8 cellular contexts compared by ENCODE assay signal in genomic region chr1:52551476-52552235, GRCh38. TPM values are rescaled to one million over a fixed set of nuclear protein-coding genes. Genes with fewer than 3 reads are reported as not detected.
DNase-seq lines count a peak whose midpoint lies in the region; ATAC-seq and TF ChIP-seq lines count a peak whose summit lies in the region.

No MANE protein-coding gene starts in this region.

- no peak overlapping the region for H3K27ac Mint-ChIP-seq in activated T-cell treated with anti-CD3 and anti-CD28 coated beads, Interleukin-2, amount 50 U/mL, for 24 hours

- H3K36me3 Mint-ChIP-seq in activated T-cell treated with anti-CD3 and anti-CD28 coated beads, Interleukin-2, amount 50 U/mL, for 24 hours (ENCODE audit: low read depth), result peaks cover 9% of the 10 kb centered on the region

- H3K27ac ChIP-seq in foreskin keratinocyte, result peak overlapping the region; percentile 75

- H3K27me3 Mint-ChIP-seq in activated T-cell treated with anti-CD3 and anti-CD28 coated beads, Interleukin-2, amount 50 U/mL, for 24 hours, result no peaks in the 10 kb centered on the region

- no peaks in the 10 kb centered on the region for H3K9me3 Mint-ChIP-seq in activated T-cell treated with anti-CD3 and anti-CD28 coated beads, Interleukin-2, amount 50 U/mL, for 24 hours

- no peak for DNase-seq in GM06990 (ENCODE audit: extremely low read depth, insufficient read length)
- peak; percentile 61 for DNase-seq in NCI-H2107 treated with DMSO at 0.1 percent for 48 hours (lab: John Stamatoyannopoulos, UW; ENCODE audit: unreplicated experiment)
- DNase-seq in activated T-cell treated with anti-CD3 and anti-CD28 coated beads, Interleukin-2, amount 50 U/mL, for 24 hours, result peak; percentile 40
- peak; percentile 47 to 64 for DNase-seq in foreskin keratinocyte
- DNase-seq in retina, result peak; percentile 66
- no peak for DNase-seq in epidermal melanocyte (ENCODE audit: insufficient read length, low spot score)
- DNase-seq in NCI-H446 treated with DMSO at 0.1 percent for 48 hours (lab: John Stamatoyannopoulos, UW), result no peak
- DNase-seq in activated CD4-positive, CD25-positive, alpha-beta regulatory T cell (lab: John Stamatoyannopoulos, UW), result no peak

- H3K4me3 ChIP-seq in GM06990 (replicated peaks; ENCODE audit: low read depth, low read length), result peak overlapping the region; percentile 86

- peaks cover 45% of the 10 kb centered on the region for H3K4me1 Mint-ChIP-seq in activated T-cell treated with anti-CD3 and anti-CD28 coated beads, Interleukin-2, amount 50 U/mL, for 24 hours (ENCODE audit: low read depth)

- TF ChIP-seq CTCF in GM06990 (IDR thresholded peaks at IDR 0.05; ENCODE audit: insufficient read depth, low read length, poor library complexity, severe bottlenecking) (no peak), foreskin keratinocyte (conservative IDR thresholded peaks at IDR 0.05) (no peak)

- no peaks in the 10 kb centered on the region for H3K36me3 ChIP-seq in GM06990 (ENCODE audit: control insufficient read depth, insufficient read depth, low read length)

- peaks cover 4% of the 10 kb centered on the region for H3K4me1 ChIP-seq in foreskin keratinocyte

- H3K27me3 ChIP-seq in GM06990 (replicated peaks; ENCODE audit: control insufficient read depth, insufficient read depth, low read length), result no peaks in the 10 kb centered on the region
- H3K27me3 ChIP-seq in foreskin keratinocyte, result no peaks in the 10 kb centered on the region

- ATAC-seq in foreskin keratinocyte, result peak; percentile 23

- H3K4me3 Mint-ChIP-seq in activated T-cell treated with anti-CD3 and anti-CD28 coated beads, Interleukin-2, amount 50 U/mL, for 24 hours, result no peak overlapping the region

RNA-seq across cellular contexts. Expression of gene TUT4, which starts 1.2 kb away (rescaled TPM):
- total RNA-seq in foreskin keratinocyte, result 26.5 and 29.1 TPM in 2 replicates
- 15.6 and 18.1 TPM in 2 replicates for polyA plus RNA-seq in foreskin keratinocyte

RNA-seq across cellular contexts. Expression of gene GPX7, which starts 50.5 kb away (rescaled TPM):
- 2.9 and 3.9 TPM in 2 replicates for total RNA-seq in foreskin keratinocyte
- polyA plus RNA-seq in foreskin keratinocyte, result 2.9 and 4.1 TPM in 2 replicates

Comparison
In these comparisons a context has a peak if more than half of its experiments do, and no peak if none do; other contexts are left out.
1. DNase-seq: peak in NCI-H2107 treated with DMSO at 0.1 percent for 48 hours (single experiment), activated T-cell treated with anti-CD3 and anti-CD28 coated beads, Interleukin-2, amount 50 U/mL, for 24 hours (single experiment), foreskin keratinocyte (2 of 2) and retina (single experiment); none in GM06990 (single experiment), epidermal melanocyte (single experiment), NCI-H446 treated with DMSO at 0.1 percent for 48 hours (single experiment) and activated CD4-positive, CD25-positive, alpha-beta regulatory T cell (0 of 4).